Comparison of ENCODE assay signal across 9 cellular contexts in the genomic region with DNA sequence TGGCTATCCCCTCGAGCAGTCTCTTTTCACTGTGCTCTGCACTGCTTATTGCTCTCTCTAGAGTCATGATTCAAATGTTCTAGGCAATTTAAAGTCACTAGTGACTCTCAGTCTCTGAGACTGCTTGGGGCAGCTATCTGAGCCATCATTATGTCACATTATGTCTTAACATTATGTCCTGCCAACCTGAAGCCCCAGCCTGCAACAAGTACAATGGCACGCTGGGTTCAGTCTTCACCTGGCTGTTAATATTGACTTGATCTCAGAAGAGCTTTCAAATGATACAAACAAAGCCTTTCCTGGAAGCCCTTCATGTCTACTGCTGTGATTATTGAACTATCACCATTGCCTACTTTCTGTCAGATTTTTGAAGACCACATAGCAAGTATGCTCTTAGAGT.
"Had no signal": no experiment of that assay in that cellular context is flagged by ENCODE, and none has a peak within 500 bp of the region (broad histone marks: within the 10 kb centered on the region; RNA-seq: fewer than 3 reads in every experiment).

No MANE protein-coding gene starts in this region.

- FAIRE-seq: HTR-8/SVneo had no signal

- H3K9me3 ChIP-seq: HAP-1 had no signal

- H2AFZ ChIP-seq: GM23248 had no signal

- H3K9ac ChIP-seq: GM23248 had no signal

- H3K36me3 ChIP-seq: HAP-1 had no signal

- H3K4me1 ChIP-seq: HAP-1 had no signal

- DNase-seq: GM23248, GOT3, H7, HFFc6, IMR-90, KBM-7 had no signal

- ATAC-seq: HCT116 had no signal

- H3K4me3 ChIP-seq: GM23248, HAP-1 had no signal

- H3K27ac ChIP-seq: GM23248 had no signal
